Comparison of ENCODE assay signal across 31 cellular contexts in the genomic region with DNA sequence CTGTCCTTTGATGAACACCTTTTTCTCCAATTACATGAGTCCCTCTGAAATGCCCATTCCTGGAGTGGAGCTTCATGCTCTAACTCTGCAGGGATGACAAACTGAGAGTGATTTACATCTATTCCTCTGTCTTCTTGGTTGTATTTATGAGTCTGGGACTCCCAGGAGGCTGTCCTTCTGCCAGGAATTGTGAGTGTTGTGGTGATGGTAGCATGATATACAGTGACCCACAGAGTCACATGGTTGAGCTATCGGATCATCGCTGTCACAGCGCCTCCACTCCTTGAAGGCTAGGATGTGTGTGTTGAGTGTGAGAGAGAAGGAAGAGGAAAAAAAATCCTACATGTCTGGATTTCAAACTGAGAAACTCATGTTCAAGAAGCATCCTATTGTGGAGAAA.
"Had no signal": no experiment of that assay in that cellular context is flagged by ENCODE, and none has a peak within 500 bp of the region (broad histone marks: within the 10 kb centered on the region; RNA-seq: fewer than 3 reads in every experiment).

No MANE protein-coding gene starts in this region.

- H3K4me3 Mint-ChIP-seq: memory B cell; mesothelial cell of epicardium; naive B cell; natural killer cell treated with Interleukin-12 subunit alpha and Interleukin-12 subunit beta and Interleukin-15 and Interleukin-18, amount 100 ng/mL, for 72 hours; neural crest cell; stimulated activated naive B cell treated with anti-CD40 and anti-IgM and Interleukin-4, amounts not matched to agents 10 μg/mL and 1 μg/mL and 100 μg/mL, for 72 hours; stimulated activated naive CD8-positive, alpha-beta T cell treated with anti-CD3 and anti-CD28 coated beads, Interleukin-15, Interleukin-2, amounts not matched to agents 100 ng/mL and 50 ng/mL, for 24 hours had no signal

- H3K36me3 Mint-ChIP-seq: memory B cell; mesothelial cell of epicardium; natural killer cell treated with Interleukin-12 subunit alpha and Interleukin-12 subunit beta and Interleukin-15 and Interleukin-18, amount 100 ng/mL, for 72 hours; stimulated activated naive B cell treated with anti-CD40 and anti-IgM and Interleukin-4, amounts not matched to agents 10 μg/mL and 1 μg/mL and 100 μg/mL, for 72 hours had no signal

- H2AFZ ChIP-seq: parathyroid adenoma had no signal

- H3K27me3 ChIP-seq: right lobe of liver had no signal

- H3K9me3 Mint-ChIP-seq: memory B cell; mesothelial cell of epicardium; natural killer cell treated with Interleukin-12 subunit alpha and Interleukin-12 subunit beta and Interleukin-15 and Interleukin-18, amount 100 ng/mL, for 72 hours; neural crest cell; stimulated activated naive B cell treated with anti-CD40 and anti-IgM and Interleukin-4, amounts not matched to agents 10 μg/mL and 1 μg/mL and 100 μg/mL, for 72 hours; stimulated activated naive CD8-positive, alpha-beta T cell treated with anti-CD3 and anti-CD28 coated beads, Interleukin-15, Interleukin-2, amounts not matched to agents 100 ng/mL and 50 ng/mL, for 24 hours had no signal

- H3K36me3 ChIP-seq: esophagus muscularis mucosa, heart right ventricle, neutrophil, right lobe of liver, thoracic aorta, tibial nerve, vagina had no signal

- H3K9me3 ChIP-seq: esophagus muscularis mucosa, heart right ventricle, mucosa of descending colon, neutrophil, right lobe of liver, thoracic aorta, tibial nerve, vagina had no signal

- DNase-seq: dermis blood vessel endothelial cell; effector memory CD4-positive, alpha-beta T cell; foreskin melanocyte; glutamatergic neuron; heart right ventricle; hippocampal formation; kidney glomerular epithelial cell; mucosa of descending colon; naive B cell; right lobe of liver; small intestine; stimulated activated CD4-positive, alpha-beta T cell treated with anti-CD3 and anti-CD28 coated beads, Interleukin-15, amount 100 ng/mL, for 24 hours; stimulated activated CD4-positive, alpha-beta T cell treated with anti-CD3 and anti-CD28 coated beads, Interleukin-2, amount 100 ng/mL, for 48 hours; stimulated activated naive B cell treated with anti-CD40 and anti-IgM and Interleukin-4, amounts not matched to agents 10 μg/mL and 1 μg/mL and 100 μg/mL, for 72 hours had no signal

- H3K9ac ChIP-seq: parathyroid adenoma had no signal

- H3K4me1 Mint-ChIP-seq: memory B cell had no signal

- H3K27ac Mint-ChIP-seq: memory B cell; mesothelial cell of epicardium; naive B cell; natural killer cell treated with Interleukin-12 subunit alpha and Interleukin-12 subunit beta and Interleukin-15 and Interleukin-18, amount 100 ng/mL, for 72 hours; progenitor cell of endocrine pancreas; stimulated activated naive B cell treated with anti-CD40 and anti-IgM and Interleukin-4, amounts not matched to agents 10 μg/mL and 1 μg/mL and 100 μg/mL, for 72 hours; stimulated activated naive CD8-positive, alpha-beta T cell treated with anti-CD3 and anti-CD28 coated beads, Interleukin-15, Interleukin-2, amounts not matched to agents 100 ng/mL and 50 ng/mL, for 24 hours had no signal

- H3K4me1 ChIP-seq: parathyroid adenoma had no signal

- H3K79me2 ChIP-seq: parathyroid adenoma had no signal

- FAIRE-seq: endothelial cell of umbilical vein, islet of Langerhans, small intestine had no signal

- H3K27ac ChIP-seq: coronary artery, esophagus muscularis mucosa, heart right ventricle, neutrophil, parathyroid adenoma, right lobe of liver, thoracic aorta, tibial nerve, vagina had no signal

- H3K4me3 ChIP-seq: coronary artery, esophagus muscularis mucosa, heart right ventricle, lung, mucosa of descending colon, right lobe of liver, thoracic aorta, tibial nerve, vagina had no signal

- ATAC-seq: heart right ventricle; left lobe of liver; mucosa of descending colon; natural killer cell treated with Interleukin-12 subunit alpha and Interleukin-12 subunit beta and Interleukin-15 and Interleukin-18, amount 100 ng/mL, for 72 hours; right lobe of liver; stimulated activated naive B cell treated with anti-CD40 and anti-IgM and Interleukin-4, amounts not matched to agents 10 μg/mL and 1 μg/mL and 100 μg/mL, for 72 hours had no signal
